ENCODE assay signal across 8 cellular contexts in the genomic region with DNA sequence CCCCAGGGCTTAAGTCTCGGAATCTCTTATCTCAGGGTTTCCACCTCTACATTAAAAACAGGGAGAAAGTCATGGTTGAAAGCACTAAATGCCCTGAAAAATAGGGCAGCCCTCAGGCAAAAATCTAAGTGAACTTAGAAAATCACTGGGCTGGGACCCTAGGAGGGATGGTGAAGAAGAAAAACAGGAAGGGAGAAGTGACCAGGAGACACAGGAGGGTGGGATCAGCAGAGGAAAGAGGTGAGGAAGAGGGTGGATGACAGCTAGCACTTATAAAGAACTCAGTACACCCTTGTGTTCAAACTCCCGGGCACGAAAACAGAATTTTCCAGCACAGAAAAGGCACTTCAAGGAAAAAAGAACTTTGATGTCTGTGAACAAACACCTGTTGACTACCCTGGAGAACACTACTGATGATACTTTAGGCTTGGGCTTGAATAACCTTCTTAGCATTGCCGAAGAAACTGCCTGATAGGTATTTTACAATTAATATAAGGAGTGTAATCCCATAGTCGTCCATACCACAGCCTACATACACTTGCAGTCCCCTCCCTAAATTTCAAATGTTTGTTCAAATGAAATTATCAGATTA. TPM values are rescaled to one million over a fixed set of nuclear protein-coding genes. Genes with fewer than 3 reads are reported as not detected.
A peak's percentile ranks its signal among the peaks of the same experiment; 100 is the strongest.
DNase-seq lines count a peak whose midpoint lies in the region; ATAC-seq lines count a peak whose summit lies in the region.

No MANE protein-coding gene starts in this region.

- peaks cover 0 to 20% of the 10 kb centered on the region in 2 donors for H3K4me1 ChIP-seq in naive thymus-derived CD4-positive, alpha-beta T cell (ENCODE audit: control insufficient read depth in 2 of 2, insufficient read depth in 2 of 2, low read length in 2 of 2)

- no peak overlapping the region for H3K27ac Mint-ChIP-seq in central memory CD8-positive, alpha-beta T cell (ENCODE audit: low read depth)
- peak overlapping the region in 4 of 9 donors; percentile 5 to 85 (median 8) for H3K27ac Mint-ChIP-seq in naive thymus-derived CD4-positive, alpha-beta T cell

- H3K4me1 Mint-ChIP-seq in central memory CD8-positive, alpha-beta T cell = peaks cover 28% of the 10 kb centered on the region
- H3K4me1 Mint-ChIP-seq in naive thymus-derived CD4-positive, alpha-beta T cell = peaks cover 25 to 57% (median 48%) of the 10 kb centered on the region in 7 donors

- POLR2A ChIA-PET in naive thymus-derived CD4-positive, alpha-beta T cell (lab: Charles Lee) = interaction anchor here (0.6 to 0.7 kb wide), 2 partner anchors 17 to 72 kb away, joined by 3 read pairs; no protein-coding TSS in a partner anchor

- peaks cover 9% of the 10 kb centered on the region for H3K36me3 Mint-ChIP-seq in central memory CD8-positive, alpha-beta T cell (ENCODE audit: insufficient read depth)
- peaks cover 8 to 34% (median 15%) of the 10 kb centered on the region in 5 donors for H3K36me3 Mint-ChIP-seq in naive thymus-derived CD4-positive, alpha-beta T cell

- no peaks in the 10 kb centered on the region for H3K9me3 Mint-ChIP-seq in central memory CD8-positive, alpha-beta T cell
- H3K9me3 Mint-ChIP-seq in naive thymus-derived CD4-positive, alpha-beta T cell = peaks cover 0 to 7% (median 3%) of the 10 kb centered on the region in 11 donors

- H3K4me3 ChIP-seq in naive thymus-derived CD4-positive, alpha-beta T cell (ENCODE audit: low read length) = no peak overlapping the region

- no peaks in the 10 kb centered on the region for H3K27me3 Mint-ChIP-seq in central memory CD8-positive, alpha-beta T cell
- no peaks in the 10 kb centered on the region for H3K27me3 Mint-ChIP-seq in naive thymus-derived CD4-positive, alpha-beta T cell

- H3K9me3 ChIP-seq in KOPT-K1 (ENCODE audit: insufficient read depth, low read length, poor library complexity, severe bottlenecking) = no peaks in the 10 kb centered on the region
- no peaks in the 10 kb centered on the region for H3K9me3 ChIP-seq in naive thymus-derived CD4-positive, alpha-beta T cell (ENCODE audit: control insufficient read depth in 2 of 3, low read length in 3 of 3)

- H3K36me3 ChIP-seq in KOPT-K1 (ENCODE audit: insufficient read depth, low read length) = peaks cover 24% of the 10 kb centered on the region
- peaks cover 0 to 3% (median 0%) of the 10 kb centered on the region in 3 experiments for H3K36me3 ChIP-seq in naive thymus-derived CD4-positive, alpha-beta T cell (ENCODE audit: control insufficient read depth in 2 of 3, insufficient read depth in 3 of 3, low read length in 3 of 3)

- ATAC-seq in central memory CD8-positive, alpha-beta T cell (replicated peaks; ENCODE audit: extremely low read depth, poor library complexity, severe bottlenecking) = no peak
- no peak for ATAC-seq in naive thymus-derived CD4-positive, alpha-beta T cell
- ATAC-seq in HG02798 (IDR thresholded peaks at IDR 0.05; ENCODE audit: poor library complexity, unreplicated experiment) = no peak
- no peak for ATAC-seq in GM18520 (IDR thresholded peaks at IDR 0.05; ENCODE audit: unreplicated experiment)

- H3K27me3 ChIP-seq in naive thymus-derived CD4-positive, alpha-beta T cell (ENCODE audit: control insufficient read depth in 2 of 2, insufficient read depth in 2 of 2, low read length in 2 of 2) = no peaks in the 10 kb centered on the region

- DNase-seq in Caki2 (ENCODE audit: low read depth) (peak; percentile 29), kidney tubule cell (ENCODE audit: low spot score) (no peak), DMS 273 treated with DMSO at 0.1 percent for 48 hours (lab: John Stamatoyannopoulos, UW) (no peak)
- no peak for DNase-seq in central memory CD8-positive, alpha-beta T cell (ENCODE audit: low spot score in 2 of 2)
- DNase-seq in naive thymus-derived CD4-positive, alpha-beta T cell = no peak

- CTCF ChIA-PET in naive thymus-derived CD4-positive, alpha-beta T cell (lab: Charles Lee) = interaction anchor here (0.6 kb wide), 1 partner anchor 11 kb away, joined by 3 read pairs; no protein-coding TSS in a partner anchor

- intact Hi-C loops in naive thymus-derived CD4-positive, alpha-beta T cell (cut with micrococcal nuclease) = no loop called here

- in situ Hi-C loops in Caki2 (cut with HindIII; ENCODE audit: low pct_unique_long_range_greater_than_20kb, low sequenced_read_pairs) = no loop called here

- H3K4me3 Mint-ChIP-seq in central memory CD8-positive, alpha-beta T cell = peak overlapping the region; percentile 29
- H3K4me3 Mint-ChIP-seq in naive thymus-derived CD4-positive, alpha-beta T cell = peak overlapping the region; percentile 1 to 91 (median 78)

- H3K27ac ChIP-seq in KOPT-K1 (ENCODE audit: low read depth, low read length, poor library complexity, severe bottlenecking) = peak overlapping the region; percentile 1
- H3K27ac ChIP-seq in naive thymus-derived CD4-positive, alpha-beta T cell (ENCODE audit: low read depth, low read length) = peak overlapping the region; percentile 3

RNA-seq across cellular contexts. Expression of a gene that starts 2.0 kb away (rescaled TPM):
- 1.7 and 9.3 TPM in 2 replicates for total RNA-seq in Caki2 (2014; rRNA removed; shearing (Covaris generic); ENCODE audit: low replicate concordance)
- 10 to 100 TPM; 11.4 to 18.3 (median 14.0) TPM for total RNA-seq in naive thymus-derived CD4-positive, alpha-beta T cell
- polyA plus RNA-seq in naive thymus-derived CD4-positive, alpha-beta T cell = 1 to 10 TPM; 6.6 to 6.8 TPM

RNA-seq across cellular contexts. Expression of a gene that starts 2.0 kb away (rescaled TPM):
- 82.9 and 106 TPM in 2 replicates for total RNA-seq in Caki2 (2014; rRNA removed; shearing (Covaris generic); ENCODE audit: low replicate concordance)
- total RNA-seq in naive thymus-derived CD4-positive, alpha-beta T cell = 10 to 100 TPM in 3 of 5 experiments, 1 to 10 TPM in 2; 3.6 to 11.5 (median 10.4) TPM
- polyA plus RNA-seq in naive thymus-derived CD4-positive, alpha-beta T cell = 10 to 100 TPM; 25.0 to 32.7 TPM

RNA-seq across cellular contexts. Expression of a gene that starts 13.9 kb away (rescaled TPM):
- total RNA-seq in Caki2 (2014; rRNA removed; shearing (Covaris generic); ENCODE audit: low replicate concordance) = not detected in 2 replicates
- under 1 TPM; 0.24 to 0.66 (median 0.49) TPM for total RNA-seq in naive thymus-derived CD4-positive, alpha-beta T cell
- under 1 TPM; 0.22 to 0.29 TPM for polyA plus RNA-seq in naive thymus-derived CD4-positive, alpha-beta T cell
